ENCODE assay signal across 8 cellular contexts in the genomic region with DNA sequence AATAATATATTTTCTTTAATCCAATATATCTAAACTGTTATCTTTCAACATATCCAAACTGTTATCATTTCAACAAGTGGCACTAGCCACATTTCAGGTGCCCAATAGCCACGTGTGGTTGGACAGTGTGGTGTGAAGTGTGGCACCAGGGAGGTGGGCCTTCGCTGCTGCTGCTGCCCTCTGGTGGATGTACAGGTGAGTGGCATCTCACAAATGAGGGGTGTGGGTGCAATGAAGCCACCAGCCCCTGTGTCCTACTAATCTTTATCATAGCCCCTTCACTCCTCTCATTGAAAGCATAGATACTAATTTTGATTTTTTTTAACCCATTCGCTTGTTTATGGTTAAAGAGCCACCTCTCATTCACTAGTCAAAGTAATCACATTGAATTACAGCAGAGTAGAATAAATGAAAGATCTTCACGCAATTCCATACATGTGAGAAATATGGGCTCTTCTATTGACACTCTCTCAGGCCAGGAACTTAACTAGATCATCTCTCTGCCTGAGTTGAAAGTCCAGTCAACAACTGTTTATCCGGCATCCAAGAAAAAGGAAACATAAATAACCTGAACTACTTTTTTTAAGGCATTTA.
A peak's percentile ranks its signal among the peaks of the same experiment; 100 is the strongest.
DNase-seq lines count a peak whose midpoint lies in the region; ATAC-seq and TF ChIP-seq lines count a peak whose summit lies in the region.

No MANE protein-coding gene starts in this region.

- no peaks in the 10 kb centered on the region for H3K36me3 ChIP-seq in H7 (replicated peaks; ENCODE audit: control insufficient read depth, insufficient read depth, low read length)
- H3K36me3 ChIP-seq in colonic mucosa, result no peaks in the 10 kb centered on the region

- peak; percentile 70 for TF ChIP-seq CTCF in colonic mucosa (IDR thresholded peaks at IDR 0.05)
- TF ChIP-seq CTCF in osteocyte (IDR thresholded peaks at IDR 0.05), result peak; percentile 70

- H3K4me3 Mint-ChIP-seq in osteocyte (ENCODE audit: unreplicated experiment), result no peak overlapping the region

- no peaks in the 10 kb centered on the region for H3K9me3 ChIP-seq in colonic mucosa

- intact Hi-C loops in colonic mucosa (cut with DNase I), result loop anchor here (5.0 kb wide), 1 partner anchor 1210 kb away; no protein-coding TSS in a partner anchor

- H3K27me3 Mint-ChIP-seq in osteocyte (ENCODE audit: unreplicated experiment), result no peaks in the 10 kb centered on the region

- no peak overlapping the region for H3K27ac ChIP-seq in colonic mucosa

- no peaks in the 10 kb centered on the region for H3K9me3 Mint-ChIP-seq in osteocyte (ENCODE audit: unreplicated experiment)

- no peaks in the 10 kb centered on the region for H3K27me3 ChIP-seq in H7 (ENCODE audit: control insufficient read depth, insufficient read depth, low read length)
- H3K27me3 ChIP-seq in colonic mucosa, result no peaks in the 10 kb centered on the region

- no peaks in the 10 kb centered on the region for H3K4me1 ChIP-seq in colonic mucosa

- ATAC-seq in HG02840 (IDR thresholded peaks at IDR 0.05; ENCODE audit: low FRiP score, unreplicated experiment) (no peak), HG03565 (IDR thresholded peaks at IDR 0.05; ENCODE audit: unreplicated experiment) (no peak)

- no peak overlapping the region for H3K9ac ChIP-seq in colonic mucosa (ENCODE audit: low read depth in 2 of 2, low read length in 2 of 2)

- H3K4me1 Mint-ChIP-seq in osteocyte (ENCODE audit: unreplicated experiment), result no peaks in the 10 kb centered on the region

- DNase-seq in NOMO-1 treated with DMSO at 0.1 percent for 48 hours (lab: John Stamatoyannopoulos, UW; ENCODE audit: unreplicated experiment), result peak; percentile 2
- DNase-seq in NOMO-1 treated with dmso at 0.1 percent for 144 hours (lab: John Stamatoyannopoulos, UW; ENCODE audit: unreplicated experiment), result no peak
- peak; percentile 84 for DNase-seq in H7
- peak; percentile 43 for DNase-seq in OCI-M1 (lab: John Stamatoyannopoulos, UW)
- no peak for DNase-seq in colonic mucosa
- no peak for DNase-seq in osteocyte (ENCODE audit: extremely low spot score, unreplicated experiment)

- no peaks in the 10 kb centered on the region for H3K36me3 Mint-ChIP-seq in osteocyte (ENCODE audit: unreplicated experiment)

- no peak overlapping the region for H3K27ac Mint-ChIP-seq in osteocyte (ENCODE audit: unreplicated experiment)

- no peak overlapping the region for H3K4me3 ChIP-seq in H7 (ENCODE audit: insufficient read depth, low read depth, low read length)
- H3K4me3 ChIP-seq in colonic mucosa, result no peak overlapping the region

Comparison
In these comparisons a context has a peak if more than half of its experiments do, and no peak if none do; other contexts are left out.
1. DNase-seq: peak in NOMO-1 treated with DMSO at 0.1 percent for 48 hours (single experiment), H7 (single experiment) and OCI-M1 (single experiment); none in NOMO-1 treated with dmso at 0.1 percent for 144 hours (single experiment), colonic mucosa (single experiment) and osteocyte (single experiment).